In the genomic region with DNA sequence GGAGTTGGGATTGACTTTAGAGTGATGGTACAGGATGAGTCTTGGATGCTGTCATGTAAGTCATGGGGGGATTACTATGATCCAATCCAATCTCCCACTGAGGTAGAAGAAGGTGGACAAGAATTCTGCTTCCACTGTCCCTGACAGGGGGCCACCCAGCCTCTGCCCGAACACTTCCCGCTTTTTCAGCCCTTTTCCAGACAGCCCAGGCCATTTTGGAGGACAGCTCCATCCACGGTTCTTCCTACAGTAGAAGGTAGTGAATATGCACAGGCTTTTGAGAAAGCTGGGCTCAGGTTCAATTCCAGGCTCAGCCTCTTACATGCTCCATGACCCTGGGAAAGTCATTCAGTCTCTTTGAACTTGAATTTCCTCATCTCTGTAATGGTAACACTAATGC, we compare ENCODE assay signal across 15 cellular contexts. TPM values are rescaled to one million over a fixed set of nuclear protein-coding genes. Genes with fewer than 3 reads are reported as not detected.
DNase-seq lines count a peak whose midpoint lies in the region; ATAC-seq and TF ChIP-seq lines count a peak whose summit lies in the region.
"Had no signal": no experiment of that assay in that cellular context is flagged by ENCODE, and none has a peak within 500 bp of the region (broad histone marks: within the 10 kb centered on the region; RNA-seq: fewer than 3 reads in every experiment).

No MANE protein-coding gene starts in this region.

- no peak overlapping the region for H3K27ac ChIP-seq in tibial artery

- no peak for ATAC-seq in WTC11

- no peaks in the 10 kb centered on the region for H3K9me3 ChIP-seq in tibial artery

- peaks cover 8% of the 10 kb centered on the region; the same call in 1 of the 2 replicates for H3K36me3 Mint-ChIP-seq in WTC11
- H3K36me3 Mint-ChIP-seq in dendritic cell treated with granulocyte-macrophage colony-stimulating factor and Interleukin-4, amounts not matched to agents 40 ng/mL and 50 ng/mL, for 4 days (ENCODE audit: low read depth), result peaks cover 43% of the 10 kb centered on the region

- H3K36me3 ChIP-seq in tibial artery, result no peaks in the 10 kb centered on the region

- no peaks in the 10 kb centered on the region for H3K4me1 ChIP-seq in tibial artery

- TF ChIP-seq CTCF in WTC11 (IDR thresholded peaks at IDR 0.05) (no peak), tibial artery (IDR thresholded peaks at IDR 0.05) (no peak)

- intact Hi-C loops in dendritic cell treated with granulocyte-macrophage colony-stimulating factor and Interleukin-4, amounts not matched to agents 40 ng/mL and 50 ng/mL, for 4 days (cut with micrococcal nuclease), result no loop called here
- intact Hi-C loops in tibial artery (cut with DNase I; ENCODE audit: low total_unique reads), result no loop called here

- no peak overlapping the region for H3K4me3 ChIP-seq in tibial artery

- CTCF ChIA-PET in WTC11 (lab: Charles Lee), result interaction anchor here (0.7 to 3.7 kb wide), 16 partner anchors 11 to 179 kb away, joined by 3 to 34 read pairs (median 4); a partner anchor contains a TSS

- H3K4me3 Mint-ChIP-seq in WTC11, result no peak overlapping the region
- no peak overlapping the region for H3K4me3 Mint-ChIP-seq in dendritic cell treated with granulocyte-macrophage colony-stimulating factor and Interleukin-4, amounts not matched to agents 40 ng/mL and 50 ng/mL, for 4 days

- H3K27me3 Mint-ChIP-seq in WTC11 (ENCODE audit: low read depth), result no peaks in the 10 kb centered on the region
- H3K27me3 Mint-ChIP-seq in dendritic cell treated with granulocyte-macrophage colony-stimulating factor and Interleukin-4, amounts not matched to agents 40 ng/mL and 50 ng/mL, for 4 days, result no peaks in the 10 kb centered on the region
- H3K27me3 Mint-ChIP-seq: CD4-positive, alpha-beta memory T cell had no signal

- no peaks in the 10 kb centered on the region for H3K9me3 Mint-ChIP-seq in WTC11
- H3K9me3 Mint-ChIP-seq in dendritic cell treated with granulocyte-macrophage colony-stimulating factor and Interleukin-4, amounts not matched to agents 40 ng/mL and 50 ng/mL, for 4 days, result no peaks in the 10 kb centered on the region
- H3K9me3 Mint-ChIP-seq: CD4-positive, alpha-beta memory T cell had no signal

- no peaks in the 10 kb centered on the region for H3K27me3 ChIP-seq in tibial artery

- DNase-seq in WTC11 (ENCODE audit: low spot score) (no peak), mesenteric fat pad (ENCODE audit: low spot score) (peak; percentile 53), SKM-1 treated with dmso at 0.1 percent for 144 hours (lab: John Stamatoyannopoulos, UW; ENCODE audit: unreplicated experiment) (no peak), NCI-H748 treated with DMSO at 0.1 percent for 48 hours (lab: John Stamatoyannopoulos, UW) (no peak), tibial artery (no peak)
- DNase-seq: C1 segment of cervical spinal cord; Calu3; CD4-positive, alpha-beta memory T cell; COR-L47; DMS53; DMS79 treated with DMSO at 0.1 percent for 48 hours; GF-D8; GOT3; HCEC 1CT had no signal

- peak overlapping the region; percentile 7; the same call in 1 of the 2 replicates for H3K27ac Mint-ChIP-seq in WTC11
- H3K27ac Mint-ChIP-seq in dendritic cell treated with granulocyte-macrophage colony-stimulating factor and Interleukin-4, amounts not matched to agents 40 ng/mL and 50 ng/mL, for 4 days, result peak overlapping the region; percentile 25

- POLR2A ChIA-PET in WTC11 (lab: Charles Lee), result interaction anchor here (0.6 kb wide), 1 partner anchor 42 kb away, joined by 6 read pairs; no protein-coding TSS in a partner anchor

- H3K4me1 Mint-ChIP-seq in WTC11, result peaks cover 57% of the 10 kb centered on the region
- peaks cover 80% of the 10 kb centered on the region for H3K4me1 Mint-ChIP-seq in dendritic cell treated with granulocyte-macrophage colony-stimulating factor and Interleukin-4, amounts not matched to agents 40 ng/mL and 50 ng/mL, for 4 days (ENCODE audit: low read depth)

TF ChIP-seq in WTC11, 78 proteins besides CTCF, POLR2A, EP300 and RAD21 (continues in another document):
- TF ChIP-seq RELA (CRISPR knock-in tag; IDR thresholded peaks at IDR 0.05; ENCODE audit: borderline replicate concordance) (no peak), ZNF263 (CRISPR knock-in tag; IDR thresholded peaks at IDR 0.05; ENCODE audit: low read depth) (no peak), ZNF423 (CRISPR knock-in tag; IDR thresholded peaks at IDR 0.05) (no peak), IRF2 (CRISPR knock-in tag; IDR thresholded peaks at IDR 0.05; ENCODE audit: borderline replicate concordance, low read depth) (no peak), ZNF219 (CRISPR knock-in tag; IDR thresholded peaks at IDR 0.05; ENCODE audit: borderline replicate concordance) (no peak), ZNF671 (CRISPR knock-in tag; IDR thresholded peaks at IDR 0.05) (no peak), MXD4 (CRISPR knock-in tag; IDR thresholded peaks at IDR 0.05; ENCODE audit: borderline replicate concordance) (no peak)
- TF ChIP-seq, protein P1, sequence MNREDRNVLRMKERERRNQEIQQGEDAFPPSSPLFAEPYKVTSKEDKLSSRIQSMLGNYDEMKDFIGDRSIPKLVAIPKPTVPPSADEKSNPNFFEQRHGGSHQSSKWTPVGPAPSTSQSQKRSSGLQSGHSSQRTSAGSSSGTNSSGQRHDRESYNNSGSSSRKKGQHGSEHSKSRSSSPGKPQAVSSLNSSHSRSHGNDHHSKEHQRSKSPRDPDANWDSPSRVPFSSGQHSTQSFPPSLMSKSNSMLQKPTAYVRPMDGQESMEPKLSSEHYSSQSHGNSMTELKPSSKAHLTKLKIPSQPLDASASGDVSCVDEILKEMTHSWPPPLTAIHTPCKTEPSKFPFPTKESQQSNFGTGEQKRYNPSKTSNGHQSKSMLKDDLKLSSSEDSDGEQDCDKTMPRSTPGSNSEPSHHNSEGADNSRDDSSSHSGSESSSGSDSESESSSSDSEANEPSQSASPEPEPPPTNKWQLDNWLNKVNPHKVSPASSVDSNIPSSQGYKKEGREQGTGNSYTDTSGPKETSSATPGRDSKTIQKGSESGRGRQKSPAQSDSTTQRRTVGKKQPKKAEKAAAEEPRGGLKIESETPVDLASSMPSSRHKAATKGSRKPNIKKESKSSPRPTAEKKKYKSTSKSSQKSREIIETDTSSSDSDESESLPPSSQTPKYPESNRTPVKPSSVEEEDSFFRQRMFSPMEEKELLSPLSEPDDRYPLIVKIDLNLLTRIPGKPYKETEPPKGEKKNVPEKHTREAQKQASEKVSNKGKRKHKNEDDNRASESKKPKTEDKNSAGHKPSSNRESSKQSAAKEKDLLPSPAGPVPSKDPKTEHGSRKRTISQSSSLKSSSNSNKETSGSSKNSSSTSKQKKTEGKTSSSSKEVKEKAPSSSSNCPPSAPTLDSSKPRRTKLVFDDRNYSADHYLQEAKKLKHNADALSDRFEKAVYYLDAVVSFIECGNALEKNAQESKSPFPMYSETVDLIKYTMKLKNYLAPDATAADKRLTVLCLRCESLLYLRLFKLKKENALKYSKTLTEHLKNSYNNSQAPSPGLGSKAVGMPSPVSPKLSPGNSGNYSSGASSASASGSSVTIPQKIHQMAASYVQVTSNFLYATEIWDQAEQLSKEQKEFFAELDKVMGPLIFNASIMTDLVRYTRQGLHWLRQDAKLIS (CRISPR knock-in tag; IDR thresholded peaks at IDR 0.05; ENCODE audit: borderline replicate concordance), result no peak
- TF ChIP-seq, protein P2, sequence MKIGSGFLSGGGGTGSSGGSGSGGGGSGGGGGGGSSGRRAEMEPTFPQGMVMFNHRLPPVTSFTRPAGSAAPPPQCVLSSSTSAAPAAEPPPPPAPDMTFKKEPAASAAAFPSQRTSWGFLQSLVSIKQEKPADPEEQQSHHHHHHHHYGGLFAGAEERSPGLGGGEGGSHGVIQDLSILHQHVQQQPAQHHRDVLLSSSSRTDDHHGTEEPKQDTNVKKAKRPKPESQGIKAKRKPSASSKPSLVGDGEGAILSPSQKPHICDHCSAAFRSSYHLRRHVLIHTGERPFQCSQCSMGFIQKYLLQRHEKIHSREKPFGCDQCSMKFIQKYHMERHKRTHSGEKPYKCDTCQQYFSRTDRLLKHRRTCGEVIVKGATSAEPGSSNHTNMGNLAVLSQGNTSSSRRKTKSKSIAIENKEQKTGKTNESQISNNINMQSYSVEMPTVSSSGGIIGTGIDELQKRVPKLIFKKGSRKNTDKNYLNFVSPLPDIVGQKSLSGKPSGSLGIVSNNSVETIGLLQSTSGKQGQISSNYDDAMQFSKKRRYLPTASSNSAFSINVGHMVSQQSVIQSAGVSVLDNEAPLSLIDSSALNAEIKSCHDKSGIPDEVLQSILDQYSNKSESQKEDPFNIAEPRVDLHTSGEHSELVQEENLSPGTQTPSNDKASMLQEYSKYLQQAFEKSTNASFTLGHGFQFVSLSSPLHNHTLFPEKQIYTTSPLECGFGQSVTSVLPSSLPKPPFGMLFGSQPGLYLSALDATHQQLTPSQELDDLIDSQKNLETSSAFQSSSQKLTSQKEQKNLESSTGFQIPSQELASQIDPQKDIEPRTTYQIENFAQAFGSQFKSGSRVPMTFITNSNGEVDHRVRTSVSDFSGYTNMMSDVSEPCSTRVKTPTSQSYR (CRISPR knock-in tag; IDR thresholded peaks at IDR 0.05), result no peak
- TF ChIP-seq, protein P3, sequence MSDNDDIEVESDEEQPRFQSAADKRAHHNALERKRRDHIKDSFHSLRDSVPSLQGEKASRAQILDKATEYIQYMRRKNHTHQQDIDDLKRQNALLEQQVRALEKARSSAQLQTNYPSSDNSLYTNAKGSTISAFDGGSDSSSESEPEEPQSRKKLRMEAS (CRISPR knock-in tag; IDR thresholded peaks at IDR 0.05), result no peak

RNA-seq across cellular contexts. Expression of a gene that starts 31.0 kb away (rescaled TPM):
- 22.3 to 24.3 TPM (median 23.9 TPM) in 3 replicates for total RNA-seq in WTC11 (2021)
- total RNA-seq in mesenteric fat pad, result 3.3 TPM
